Comparison of ENCODE assay signal across 1 cellular context in genomic region chr2:181886192-181886591, GRCh38.
TF ChIP-seq lines count a peak whose summit lies in the region.

No MANE protein-coding gene starts in this region.

TF ChIP-seq in endothelial cell of umbilical vein, 7 proteins besides CTCF, POLR2A, EP300 and RAD21 (continued from another document):
- TF ChIP-seq POLR2AphosphoS5 (IDR thresholded peaks at IDR 0.05; ENCODE audit: insufficient read depth, low read depth, low read length) = no peak
